Comparison of ENCODE assay signal across 3 cellular contexts in genomic region chr3:152968388-152969024, GRCh38.
TF ChIP-seq lines count a peak whose summit lies in the region.

No MANE protein-coding gene starts in this region.

TF ChIP-seq in SK-N-SH treated with all-trans-retinoic acid at 6 μM for 48 hours, 23 proteins besides CTCF, POLR2A, EP300 and RAD21:
- TF ChIP-seq TOX (CRISPR knock-in tag; IDR thresholded peaks at IDR 0.05; ENCODE audit: borderline replicate concordance) = no peak

TF ChIP-seq in SK-N-SH, 30 proteins besides CTCF, POLR2A, EP300 and RAD21:
- no peak for TF ChIP-seq TEAD4 (IDR thresholded peaks at IDR 0.05; ENCODE audit: borderline replicate concordance, insufficient read depth)
- TF ChIP-seq, protein P1, sequence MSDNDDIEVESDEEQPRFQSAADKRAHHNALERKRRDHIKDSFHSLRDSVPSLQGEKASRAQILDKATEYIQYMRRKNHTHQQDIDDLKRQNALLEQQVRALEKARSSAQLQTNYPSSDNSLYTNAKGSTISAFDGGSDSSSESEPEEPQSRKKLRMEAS (IDR thresholded peaks at IDR 0.05; ENCODE audit: low read depth) = no peak
- no peak for TF ChIP-seq ZBTB33 (IDR thresholded peaks at IDR 0.05; ENCODE audit: borderline replicate concordance, low read depth)
- no peak for TF ChIP-seq NFIC (IDR thresholded peaks at IDR 0.05; ENCODE audit: borderline replicate concordance)
- TF ChIP-seq EZH2phosphoT487 (IDR thresholded peaks at IDR 0.05; ENCODE audit: borderline replicate concordance, low read depth) = no peak
- TF ChIP-seq, protein P2, sequence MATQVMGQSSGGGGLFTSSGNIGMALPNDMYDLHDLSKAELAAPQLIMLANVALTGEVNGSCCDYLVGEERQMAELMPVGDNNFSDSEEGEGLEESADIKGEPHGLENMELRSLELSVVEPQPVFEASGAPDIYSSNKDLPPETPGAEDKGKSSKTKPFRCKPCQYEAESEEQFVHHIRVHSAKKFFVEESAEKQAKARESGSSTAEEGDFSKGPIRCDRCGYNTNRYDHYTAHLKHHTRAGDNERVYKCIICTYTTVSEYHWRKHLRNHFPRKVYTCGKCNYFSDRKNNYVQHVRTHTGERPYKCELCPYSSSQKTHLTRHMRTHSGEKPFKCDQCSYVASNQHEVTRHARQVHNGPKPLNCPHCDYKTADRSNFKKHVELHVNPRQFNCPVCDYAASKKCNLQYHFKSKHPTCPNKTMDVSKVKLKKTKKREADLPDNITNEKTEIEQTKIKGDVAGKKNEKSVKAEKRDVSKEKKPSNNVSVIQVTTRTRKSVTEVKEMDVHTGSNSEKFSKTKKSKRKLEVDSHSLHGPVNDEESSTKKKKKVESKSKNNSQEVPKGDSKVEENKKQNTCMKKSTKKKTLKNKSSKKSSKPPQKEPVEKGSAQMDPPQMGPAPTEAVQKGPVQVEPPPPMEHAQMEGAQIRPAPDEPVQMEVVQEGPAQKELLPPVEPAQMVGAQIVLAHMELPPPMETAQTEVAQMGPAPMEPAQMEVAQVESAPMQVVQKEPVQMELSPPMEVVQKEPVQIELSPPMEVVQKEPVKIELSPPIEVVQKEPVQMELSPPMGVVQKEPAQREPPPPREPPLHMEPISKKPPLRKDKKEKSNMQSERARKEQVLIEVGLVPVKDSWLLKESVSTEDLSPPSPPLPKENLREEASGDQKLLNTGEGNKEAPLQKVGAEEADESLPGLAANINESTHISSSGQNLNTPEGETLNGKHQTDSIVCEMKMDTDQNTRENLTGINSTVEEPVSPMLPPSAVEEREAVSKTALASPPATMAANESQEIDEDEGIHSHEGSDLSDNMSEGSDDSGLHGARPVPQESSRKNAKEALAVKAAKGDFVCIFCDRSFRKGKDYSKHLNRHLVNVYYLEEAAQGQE (IDR thresholded peaks at IDR 0.05; ENCODE audit: low read depth, low read length) = no peak

TF ChIP-seq in K562, 482 proteins besides CTCF, POLR2A, EP300 and RAD21 (continues in another document):
- TF ChIP-seq SREBF1 (IDR thresholded peaks at IDR 0.05; ENCODE audit: borderline replicate concordance, low read depth, low read length) = no peak
- no peak for TF ChIP-seq CTBP1 (IDR thresholded peaks at IDR 0.05; ENCODE audit: borderline replicate concordance)
- no peak for TF ChIP-seq ZNF717 (CRISPR knock-in tag; IDR thresholded peaks at IDR 0.05)
- TF ChIP-seq ZNF165 (CRISPR knock-in tag; IDR thresholded peaks at IDR 0.05; ENCODE audit: borderline replicate concordance) = no peak
- TF ChIP-seq ELF2 (CRISPR knock-in tag; IDR thresholded peaks at IDR 0.05) = no peak
- TF ChIP-seq ZBTB7A (IDR thresholded peaks at IDR 0.05; ENCODE audit: borderline replicate concordance, control insufficient read depth, low read depth, low read length) = no peak
- TF ChIP-seq CBX3 (IDR thresholded peaks at IDR 0.05; ENCODE audit: borderline replicate concordance in 1 of 2, low read length in 2 of 2) = no peak
- TF ChIP-seq, protein P3, sequence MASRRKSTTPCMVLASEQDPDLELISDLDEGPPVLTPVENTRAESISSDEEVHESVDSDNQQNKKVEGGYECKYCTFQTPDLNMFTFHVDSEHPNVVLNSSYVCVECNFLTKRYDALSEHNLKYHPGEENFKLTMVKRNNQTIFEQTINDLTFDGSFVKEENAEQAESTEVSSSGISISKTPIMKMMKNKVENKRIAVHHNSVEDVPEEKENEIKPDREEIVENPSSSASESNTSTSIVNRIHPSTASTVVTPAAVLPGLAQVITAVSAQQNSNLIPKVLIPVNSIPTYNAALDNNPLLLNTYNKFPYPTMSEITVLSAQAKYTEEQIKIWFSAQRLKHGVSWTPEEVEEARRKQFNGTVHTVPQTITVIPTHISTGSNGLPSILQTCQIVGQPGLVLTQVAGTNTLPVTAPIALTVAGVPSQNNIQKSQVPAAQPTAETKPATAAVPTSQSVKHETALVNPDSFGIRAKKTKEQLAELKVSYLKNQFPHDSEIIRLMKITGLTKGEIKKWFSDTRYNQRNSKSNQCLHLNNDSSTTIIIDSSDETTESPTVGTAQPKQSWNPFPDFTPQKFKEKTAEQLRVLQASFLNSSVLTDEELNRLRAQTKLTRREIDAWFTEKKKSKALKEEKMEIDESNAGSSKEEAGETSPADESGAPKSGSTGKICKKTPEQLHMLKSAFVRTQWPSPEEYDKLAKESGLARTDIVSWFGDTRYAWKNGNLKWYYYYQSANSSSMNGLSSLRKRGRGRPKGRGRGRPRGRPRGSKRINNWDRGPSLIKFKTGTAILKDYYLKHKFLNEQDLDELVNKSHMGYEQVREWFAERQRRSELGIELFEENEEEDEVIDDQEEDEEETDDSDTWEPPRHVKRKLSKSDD (conservative IDR thresholded peaks at IDR 0.05; ENCODE audit: low read length) = no peak
- no peak for TF ChIP-seq PHF21A (IDR thresholded peaks at IDR 0.05; ENCODE audit: borderline replicate concordance, low read depth)
- TF ChIP-seq MXI1 (IDR thresholded peaks at IDR 0.05; ENCODE audit: low read depth, low read length) = no peak
- no peak for TF ChIP-seq ZNF184 (CRISPR knock-in tag; IDR thresholded peaks at IDR 0.05)
- TF ChIP-seq NFIX (CRISPR knock-in tag; IDR thresholded peaks at IDR 0.05; ENCODE audit: low read depth) = no peak
- no peak for TF ChIP-seq HSF4 (CRISPR knock-in tag; IDR thresholded peaks at IDR 0.05; ENCODE audit: borderline replicate concordance)
- TF ChIP-seq, protein P4, sequence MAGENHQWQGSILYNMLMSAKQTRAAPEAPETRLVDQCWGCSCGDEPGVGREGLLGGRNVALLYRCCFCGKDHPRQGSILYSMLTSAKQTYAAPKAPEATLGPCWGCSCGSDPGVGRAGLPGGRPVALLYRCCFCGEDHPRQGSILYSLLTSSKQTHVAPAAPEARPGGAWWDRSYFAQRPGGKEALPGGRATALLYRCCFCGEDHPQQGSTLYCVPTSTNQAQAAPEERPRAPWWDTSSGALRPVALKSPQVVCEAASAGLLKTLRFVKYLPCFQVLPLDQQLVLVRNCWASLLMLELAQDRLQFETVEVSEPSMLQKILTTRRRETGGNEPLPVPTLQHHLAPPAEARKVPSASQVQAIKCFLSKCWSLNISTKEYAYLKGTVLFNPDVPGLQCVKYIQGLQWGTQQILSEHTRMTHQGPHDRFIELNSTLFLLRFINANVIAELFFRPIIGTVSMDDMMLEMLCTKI (IDR thresholded peaks at IDR 0.05; ENCODE audit: partially characterized antibody) = no peak
- no peak for TF ChIP-seq FIP1L1 (IDR thresholded peaks at IDR 0.05; ENCODE audit: low read depth, low read length, poor library complexity, severe bottlenecking)
- no peak for TF ChIP-seq TAF1 (IDR thresholded peaks at IDR 0.05; ENCODE audit: control insufficient read depth, extremely low read depth, insufficient read depth, low read length, severe bottlenecking)
- TF ChIP-seq DPF2 (IDR thresholded peaks at IDR 0.05) = peak; percentile 58
- TF ChIP-seq FOXA3 (CRISPR knock-in tag; conservative IDR thresholded peaks at IDR 0.05 in 1 of 2, IDR thresholded peaks at IDR 0.05 in 1 of 2) = no peak
- TF ChIP-seq GTF3C2 (IDR thresholded peaks at IDR 0.05; ENCODE audit: borderline replicate concordance, extremely low read depth, insufficient read length) = no peak
- TF ChIP-seq ZNF239 (CRISPR knock-in tag; IDR thresholded peaks at IDR 0.05) = no peak
- TF ChIP-seq, protein P5, sequence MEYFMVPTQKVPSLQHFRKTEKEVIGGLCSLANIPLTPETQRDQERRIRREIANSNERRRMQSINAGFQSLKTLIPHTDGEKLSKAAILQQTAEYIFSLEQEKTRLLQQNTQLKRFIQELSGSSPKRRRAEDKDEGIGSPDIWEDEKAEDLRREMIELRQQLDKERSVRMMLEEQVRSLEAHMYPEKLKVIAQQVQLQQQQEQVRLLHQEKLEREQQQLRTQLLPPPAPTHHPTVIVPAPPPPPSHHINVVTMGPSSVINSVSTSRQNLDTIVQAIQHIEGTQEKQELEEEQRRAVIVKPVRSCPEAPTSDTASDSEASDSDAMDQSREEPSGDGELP (CRISPR knock-in tag; IDR thresholded peaks at IDR 0.05; ENCODE audit: borderline replicate concordance) = no peak
- TF ChIP-seq NFXL1 (CRISPR knock-in tag; IDR thresholded peaks at IDR 0.05) = no peak
- no peak for TF ChIP-seq IRF2 (CRISPR knock-in tag; IDR thresholded peaks at IDR 0.05)
- no peak for TF ChIP-seq NRF1 (conservative IDR thresholded peaks at IDR 0.05 in 1 of 2, IDR thresholded peaks at IDR 0.05 in 1 of 2)
- TF ChIP-seq ZNF586 (CRISPR knock-in tag; conservative IDR thresholded peaks at IDR 0.05) = no peak
- TF ChIP-seq RFX7 (CRISPR knock-in tag; IDR thresholded peaks at IDR 0.05) = no peak
- TF ChIP-seq ZNF589 (CRISPR knock-in tag; IDR thresholded peaks at IDR 0.05; ENCODE audit: low read depth) = peak; percentile 73; the same call in 1 of the 2 replicates
- TF ChIP-seq, protein P6, sequence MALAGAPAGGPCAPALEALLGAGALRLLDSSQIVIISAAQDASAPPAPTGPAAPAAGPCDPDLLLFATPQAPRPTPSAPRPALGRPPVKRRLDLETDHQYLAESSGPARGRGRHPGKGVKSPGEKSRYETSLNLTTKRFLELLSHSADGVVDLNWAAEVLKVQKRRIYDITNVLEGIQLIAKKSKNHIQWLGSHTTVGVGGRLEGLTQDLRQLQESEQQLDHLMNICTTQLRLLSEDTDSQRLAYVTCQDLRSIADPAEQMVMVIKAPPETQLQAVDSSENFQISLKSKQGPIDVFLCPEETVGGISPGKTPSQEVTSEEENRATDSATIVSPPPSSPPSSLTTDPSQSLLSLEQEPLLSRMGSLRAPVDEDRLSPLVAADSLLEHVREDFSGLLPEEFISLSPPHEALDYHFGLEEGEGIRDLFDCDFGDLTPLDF (CRISPR knock-in tag; IDR thresholded peaks at IDR 0.05) = no peak
- TF ChIP-seq HEY1 (CRISPR knock-in tag; IDR thresholded peaks at IDR 0.05; ENCODE audit: borderline replicate concordance) = no peak
- TF ChIP-seq TFAM (CRISPR knock-in tag; conservative IDR thresholded peaks at IDR 0.05) = no peak
- no peak for TF ChIP-seq JUNB (CRISPR knock-in tag; conservative IDR thresholded peaks at IDR 0.05)
- TF ChIP-seq EGR1 (conservative IDR thresholded peaks at IDR 0.05) = no peak
- TF ChIP-seq ZMIZ1 (IDR thresholded peaks at IDR 0.05; ENCODE audit: low read depth in 2 of 2, low read length in 2 of 2) = no peak
- no peak for TF ChIP-seq ZNF143 (CRISPR knock-in tag; IDR thresholded peaks at IDR 0.05)
- TF ChIP-seq SMAD4 (CRISPR knock-in tag; conservative IDR thresholded peaks at IDR 0.05) = no peak
- TF ChIP-seq BHLHE40 (IDR thresholded peaks at IDR 0.05; ENCODE audit: low read length) = no peak
- TF ChIP-seq ZNF518B (CRISPR knock-in tag; IDR thresholded peaks at IDR 0.05) = no peak
- TF ChIP-seq FOXJ2 (tag; IDR thresholded peaks at IDR 0.05) = no peak
- TF ChIP-seq SMARCA4 (IDR thresholded peaks at IDR 0.05) = peak; percentile 63; the same call in 1 of the 2 replicates
